In genomic region chr20:58461899-58462298, GRCh38 we compare ENCODE assay signal across 20 cellular contexts. TPM values are rescaled to one million over a fixed set of nuclear protein-coding genes. Genes with fewer than 3 reads are reported as not detected.
DNase-seq lines count a peak whose midpoint lies in the region; ATAC-seq, FAIRE-seq and TF ChIP-seq lines count a peak whose summit lies in the region.
"Had no signal": no experiment of that assay in that cellular context is flagged by ENCODE, and none has a peak within 500 bp of the region (broad histone marks: within the 10 kb centered on the region; RNA-seq: fewer than 3 reads in every experiment).

No MANE protein-coding gene starts in this region.

- no peak overlapping the region for H2AK5ac ChIP-seq in mesenchymal stem cell (ENCODE audit: low read length, severe bottlenecking)

- peaks cover 19% of the 10 kb centered on the region for H3K4me1 ChIP-seq in osteoblast (ENCODE audit: insufficient read depth, low read length)
- no peaks in the 10 kb centered on the region for H3K4me1 ChIP-seq in body of pancreas
- H3K4me1 ChIP-seq in mesenchymal stem cell (ENCODE audit: control insufficient read depth, insufficient read depth, low read depth, low read length) = peaks cover 19% of the 10 kb centered on the region
- H3K4me1 ChIP-seq: A549 had no signal

- H2BK15ac ChIP-seq in mesenchymal stem cell (ENCODE audit: low read depth, poor library complexity, severe bottlenecking) = no peak overlapping the region

- no peak overlapping the region for H3K18ac ChIP-seq in mesenchymal stem cell (ENCODE audit: low read depth in 1 of 2, low read length in 2 of 2)

- intact Hi-C loops in body of pancreas (cut with DNase I) = no loop called here

- TF ChIP-seq POLR2A in body of pancreas (IDR thresholded peaks at IDR 0.05) = no peak

- H3K27ac ChIP-seq in osteoblast (ENCODE audit: low read depth, low read length) (no peak overlapping the region), body of pancreas (no peak overlapping the region), mesenchymal stem cell (ENCODE audit: low read length, poor library complexity, severe bottlenecking) (no peak overlapping the region)
- H3K27ac ChIP-seq: A549; BLaER1 treated with 17β-estradiol and CSF1 and Interleukin-3, amounts not matched to agents 10 nM and 100 nM had no signal

- H3K4me3 ChIP-seq in epithelial cell of esophagus (ENCODE audit: low read length) = no peak overlapping the region
- no peak overlapping the region for H3K4me3 ChIP-seq in osteoblast (ENCODE audit: insufficient read depth, low read length)
- H3K4me3 ChIP-seq in body of pancreas = no peak overlapping the region
- H3K4me3 ChIP-seq in mesenchymal stem cell (ENCODE audit: insufficient read depth in 1 of 2, low read depth in 1 of 2, low read length in 2 of 2) = no peak overlapping the region
- H3K4me3 ChIP-seq: A549; BLaER1 treated with 17β-estradiol and CSF1 and Interleukin-3, amounts not matched to agents 10 nM and 100 nM had no signal

- no peak overlapping the region for H4K91ac ChIP-seq in mesenchymal stem cell (ENCODE audit: low read length)

- H3K9me3 ChIP-seq in osteoblast (ENCODE audit: low read depth, low read length) = no peaks in the 10 kb centered on the region
- H3K9me3 ChIP-seq in body of pancreas = no peaks in the 10 kb centered on the region
- no peaks in the 10 kb centered on the region for H3K9me3 ChIP-seq in mesenchymal stem cell (ENCODE audit: control insufficient read depth, low read length)
- H3K9me3 ChIP-seq: A549 had no signal

- no peak overlapping the region for H3K4ac ChIP-seq in mesenchymal stem cell (ENCODE audit: low read depth in 1 of 2, low read length in 2 of 2)

- H3K23ac ChIP-seq in mesenchymal stem cell (ENCODE audit: low read length in 2 of 2) = no peak overlapping the region

- H3K27me3 ChIP-seq in osteoblast (ENCODE audit: insufficient read depth, low read length) (no peaks in the 10 kb centered on the region), body of pancreas (no peaks in the 10 kb centered on the region), mesenchymal stem cell (ENCODE audit: control insufficient read depth in 1 of 2, insufficient read depth in 1 of 2, low read length in 2 of 2) (no peaks in the 10 kb centered on the region)
- H3K27me3 ChIP-seq: BLaER1 treated with 17β-estradiol and CSF1 and Interleukin-3, amounts not matched to agents 10 nM and 100 nM had no signal

- no peaks in the 10 kb centered on the region for H4K20me1 ChIP-seq in osteoblast (ENCODE audit: insufficient read depth, low read length)

- no peak overlapping the region for H2AFZ ChIP-seq in osteoblast (ENCODE audit: low read length)
- no peak overlapping the region for H2AFZ ChIP-seq in mesenchymal stem cell (ENCODE audit: low read depth, low read length)

- FAIRE-seq in HTR-8/SVneo (lab: Jason Lieb, UNC) = peak; percentile 74
- FAIRE-seq: A549 had no signal

- H3K36me3 ChIP-seq in osteoblast (ENCODE audit: insufficient read depth, low read length) (peaks cover 20% of the 10 kb centered on the region), body of pancreas (replicated peaks in 1 of 2; ENCODE audit: insufficient read depth in 1 of 2, low read depth in 2 of 2) (no peaks in the 10 kb centered on the region), mesenchymal stem cell (ENCODE audit: control insufficient read depth in 1 of 2, insufficient read depth in 2 of 2, low read depth in 1 of 2, low read length in 2 of 2) (peaks cover 0 to 10% of the 10 kb centered on the region in 2 experiments)
- H3K36me3 ChIP-seq: BLaER1 treated with 17β-estradiol and CSF1 and Interleukin-3, amounts not matched to agents 10 nM and 100 nM had no signal

- no peak overlapping the region for H3K9ac ChIP-seq in mesenchymal stem cell (ENCODE audit: low read length)
- H3K9ac ChIP-seq: BLaER1 treated with 17β-estradiol and CSF1 and Interleukin-3, amounts not matched to agents 10 nM and 100 nM had no signal

- no peaks in the 10 kb centered on the region for H3K79me2 ChIP-seq in osteoblast (ENCODE audit: insufficient read depth, low read length)

- H3K4me3 Mint-ChIP-seq in osteocyte (ENCODE audit: unreplicated experiment) = no peak overlapping the region

- H2BK120ac ChIP-seq in mesenchymal stem cell (ENCODE audit: low read depth, low read length) = no peak overlapping the region

- H3K27me3 Mint-ChIP-seq in osteocyte (ENCODE audit: unreplicated experiment) = no peaks in the 10 kb centered on the region

- no peak overlapping the region for H3K4me2 ChIP-seq in osteoblast (ENCODE audit: insufficient read depth, low read length)
- no peak overlapping the region for H3K4me2 ChIP-seq in mesenchymal stem cell (ENCODE audit: low read length, poor library complexity, severe bottlenecking)
- H3K4me2 ChIP-seq: A549; BLaER1 treated with 17β-estradiol and CSF1 and Interleukin-3, amounts not matched to agents 10 nM and 100 nM had no signal

- TF ChIP-seq CTCF in epithelial cell of esophagus (IDR thresholded peaks at IDR 0.05; ENCODE audit: insufficient read depth, low read depth, low read length, missing control alignments) = no peak
- no peak for TF ChIP-seq CTCF in osteoblast (IDR thresholded peaks at IDR 0.05; ENCODE audit: extremely low read depth, low read depth, low read length)
- no peak for TF ChIP-seq CTCF in body of pancreas (IDR thresholded peaks at IDR 0.05)
- no peak for TF ChIP-seq CTCF in osteocyte (IDR thresholded peaks at IDR 0.05)

- H2BK5ac ChIP-seq in mesenchymal stem cell (ENCODE audit: low read depth, low read length, poor library complexity, severe bottlenecking) = no peak overlapping the region

- no peak overlapping the region for H4K8ac ChIP-seq in mesenchymal stem cell (ENCODE audit: low read length)

- DNase-seq in HTR-8/SVneo (ENCODE audit: insufficient read length, low spot score) = no peak
- peak; percentile 93 for DNase-seq in epithelial cell of esophagus (ENCODE audit: low read depth)
- DNase-seq in osteoblast (ENCODE audit: insufficient read length, low spot score, missing footprints) = peak; percentile 72
- DNase-seq in activated CD4-positive, CD25-positive, alpha-beta regulatory T cell treated with anti-CD3 and anti-CD28 coated beads, Interleukin-2, amount 50 U/mL, for 72 hours = no peak
- no peak for DNase-seq in body of pancreas
- no peak for DNase-seq in osteocyte (ENCODE audit: extremely low spot score, unreplicated experiment)
- no peak for DNase-seq in mesenchymal stem cell
- DNase-seq: DMS 273 treated with DMSO at 0.1 percent for 48 hours, GOT3, MV-4-11, NCI-H1417 treated with DMSO at 0.1 percent for 48 hours, NCI-H2029, NCI-H2171 treated with DMSO at 0.1 percent for 48 hours, NCI-H446 treated with DMSO at 0.1 percent for 48 hours, NCI-H748 treated with DMSO at 0.1 percent for 48 hours, RPMI8226 had no signal

- no peak overlapping the region for H3K27ac Mint-ChIP-seq in osteocyte (ENCODE audit: unreplicated experiment)

- no peak overlapping the region for H2BK12ac ChIP-seq in mesenchymal stem cell (ENCODE audit: low read length in 2 of 2)

- no peaks in the 10 kb centered on the region for H3K36me3 Mint-ChIP-seq in osteocyte (ENCODE audit: unreplicated experiment)

- no peaks in the 10 kb centered on the region for H3K9me3 Mint-ChIP-seq in osteocyte (ENCODE audit: unreplicated experiment)

- peaks cover 9% of the 10 kb centered on the region for H3K4me1 Mint-ChIP-seq in osteocyte (ENCODE audit: unreplicated experiment)

- no peak overlapping the region for H3K14ac ChIP-seq in mesenchymal stem cell (ENCODE audit: low read length in 2 of 2)

- H3K79me1 ChIP-seq in mesenchymal stem cell (replicated peaks; ENCODE audit: low read length, poor library complexity, severe bottlenecking) = no peaks in the 10 kb centered on the region

- WGBS in body of pancreas, 2 donors = 91 to 92% methylated on average over 6 of the region's 6 CpGs
- WGBS in mesenchymal stem cell = 96% methylated on average over 6 of the region's 6 CpGs

- ATAC-seq in SK-N-SH treated with all-trans-retinoic acid at 6 μM for 48 hours = peak; percentile 17; the same call in 2 of the 3 replicates
- ATAC-seq in body of pancreas = no peak
- ATAC-seq: A549 had no signal

TF ChIP-seq in SK-N-SH treated with all-trans-retinoic acid at 6 μM for 48 hours, 23 proteins besides CTCF, POLR2A, EP300 and RAD21:
- TF ChIP-seq PATZ1 (CRISPR knock-in tag; IDR thresholded peaks at IDR 0.05; ENCODE audit: borderline replicate concordance) (no peak), GLIS3 (CRISPR knock-in tag; IDR thresholded peaks at IDR 0.05) (no peak), ZNF565 (CRISPR knock-in tag; conservative IDR thresholded peaks at IDR 0.05; ENCODE audit: low read depth) (no peak), CSDC2 (CRISPR knock-in tag; IDR thresholded peaks at IDR 0.05) (no peak)

RNA-seq across cellular contexts. Expression of gene APCDD1L, which starts 53.3 kb away (rescaled TPM):
- 16.3 and 16.5 TPM in 2 replicates for total RNA-seq in osteoblast
- total RNA-seq in body of pancreas = 1 to 10 TPM in 1 of 2 donors, not detected in 1; 1.3 TPM
- total RNA-seq in osteocyte = 2.4 and 3.1 TPM in 2 replicates
- 0.17 TPM for polyA plus RNA-seq in mesenchymal stem cell (2013, experiment 1 of 2)
- polyA plus RNA-seq in mesenchymal stem cell (2013, experiment 2 of 2) = 0.16 TPM
- total RNA-seq: SK-MEL-5 had no signal
- polyA plus RNA-seq: A549 had no signal

Comparison
In these comparisons a context has a peak if more than half of its experiments do, and no peak if none do; other contexts are left out.
1. DNase-seq: peak in epithelial cell of esophagus (single experiment) and osteoblast (single experiment); none in HTR-8/SVneo (single experiment), activated CD4-positive, CD25-positive, alpha-beta regulatory T cell treated with anti-CD3 and anti-CD28 coated beads, Interleukin-2, amount 50 U/mL, for 72 hours (single experiment), body of pancreas (0 of 4), osteocyte (single experiment) and mesenchymal stem cell (single experiment).